In genomic region chr1:200989337-200989736, GRCh38 we compare ENCODE assay signal across 1 cellular context.
TF ChIP-seq lines count a peak whose summit lies in the region.

No MANE protein-coding gene starts in this region.

TF ChIP-seq in K562, 482 proteins besides CTCF, POLR2A, EP300 and RAD21:
- TF ChIP-seq, protein P1, sequence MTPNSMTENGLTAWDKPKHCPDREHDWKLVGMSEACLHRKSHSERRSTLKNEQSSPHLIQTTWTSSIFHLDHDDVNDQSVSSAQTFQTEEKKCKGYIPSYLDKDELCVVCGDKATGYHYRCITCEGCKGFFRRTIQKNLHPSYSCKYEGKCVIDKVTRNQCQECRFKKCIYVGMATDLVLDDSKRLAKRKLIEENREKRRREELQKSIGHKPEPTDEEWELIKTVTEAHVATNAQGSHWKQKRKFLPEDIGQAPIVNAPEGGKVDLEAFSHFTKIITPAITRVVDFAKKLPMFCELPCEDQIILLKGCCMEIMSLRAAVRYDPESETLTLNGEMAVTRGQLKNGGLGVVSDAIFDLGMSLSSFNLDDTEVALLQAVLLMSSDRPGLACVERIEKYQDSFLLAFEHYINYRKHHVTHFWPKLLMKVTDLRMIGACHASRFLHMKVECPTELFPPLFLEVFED (CRISPR knock-in tag; conservative IDR thresholded peaks at IDR 0.05) = no peak
